Comparison of ENCODE assay signal across 16 cellular contexts in genomic region chr14:68211886-68212285, GRCh38.
DNase-seq lines count a peak whose midpoint lies in the region; ATAC-seq, FAIRE-seq and TF ChIP-seq lines count a peak whose summit lies in the region.
"Had no signal": no experiment of that assay in that cellular context is flagged by ENCODE, and none has a peak within 500 bp of the region (broad histone marks: within the 10 kb centered on the region; RNA-seq: fewer than 3 reads in every experiment).

No MANE protein-coding gene starts in this region.

- no peak for TF ChIP-seq POLR2A in spleen (IDR thresholded peaks at IDR 0.05)

- no peak overlapping the region for H3K4me2 ChIP-seq in hepatocyte

- no peaks in the 10 kb centered on the region for H3K9me2 ChIP-seq in hepatocyte (replicated peaks; ENCODE audit: insufficient read depth)

- no peaks in the 10 kb centered on the region for H3K27me3 ChIP-seq in SJCRH30
- no peaks in the 10 kb centered on the region for H3K27me3 ChIP-seq in hepatocyte
- no peaks in the 10 kb centered on the region for H3K27me3 ChIP-seq in spleen (replicated peaks in 1 of 7)
- H3K27me3 ChIP-seq: BLaER1, thyroid gland had no signal

- TF ChIP-seq CTCF in hepatocyte (IDR thresholded peaks at IDR 0.05; ENCODE audit: poor library complexity) (no peak), spleen (IDR thresholded peaks at IDR 0.05 in 8 of 11, conservative IDR thresholded peaks at IDR 0.05 in 3 of 11) (no peak), coronary artery (IDR thresholded peaks at IDR 0.05) (no peak)

- WGBS in hepatocyte (ENCODE audit: low lambda C conversion rate, missing lambda C conversion rate), result 85% methylated on average over 2 of the region's 2 CpGs
- 78 to 100% (median 83%) methylated on average over 2 of the region's 2 CpGs for WGBS in spleen, 5 donors

- intact Hi-C loops in spleen (cut with DNase I; ENCODE audit: low total_unique reads), result no loop called here

- no peaks in the 10 kb centered on the region for H3K9me3 ChIP-seq in SJCRH30 (replicated peaks)
- H3K9me3 ChIP-seq in hepatocyte (ENCODE audit: low read depth), result no peaks in the 10 kb centered on the region
- no peaks in the 10 kb centered on the region for H3K9me3 ChIP-seq in spleen
- H3K9me3 ChIP-seq: BLaER1, thyroid gland had no signal

- FAIRE-seq in GM19239 (lab: Jason Lieb, UNC), result peak; percentile 79

- no peak overlapping the region for H2AFZ ChIP-seq in hepatocyte
- H2AFZ ChIP-seq: parathyroid adenoma had no signal

- H3K4me1 ChIP-seq in SJCRH30, result peaks cover 18% of the 10 kb centered on the region
- H3K4me1 ChIP-seq in hepatocyte (ENCODE audit: insufficient read depth), result peaks cover 19% of the 10 kb centered on the region
- H3K4me1 ChIP-seq in spleen, result peaks cover 21 to 80% (median 41%) of the 10 kb centered on the region in 6 donors

- DNase-seq in GM19239 (ENCODE audit: insufficient read length, low spot score) (no peak), SJCRH30 (no peak), hepatocyte (ENCODE audit: low spot score) (no peak), spleen (no peak), coronary artery (ENCODE audit: low spot score) (no peak), SW480 (ENCODE audit: low spot score) (no peak)
- no peak for DNase-seq in effector CD4-positive, alpha-beta T cell
- DNase-seq: foreskin fibroblast, midbrain, NCI-H1930, NCI-H69, T1000, thyroid gland had no signal

- peak overlapping the region; percentile 88 for H3K27ac ChIP-seq in SJCRH30
- H3K27ac ChIP-seq in hepatocyte, result peak overlapping the region; percentile 78
- H3K27ac ChIP-seq in spleen, result peak overlapping the region in 7 of 8 donors; percentile 71 to 82 (median 77)
- peak overlapping the region in 1 of 2 donors; percentile 33 for H3K27ac ChIP-seq in coronary artery
- H3K27ac ChIP-seq: parathyroid adenoma had no signal

- no peaks in the 10 kb centered on the region for H3K79me2 ChIP-seq in hepatocyte
- H3K79me2 ChIP-seq: parathyroid adenoma had no signal

- H4K20me1 ChIP-seq in hepatocyte (ENCODE audit: insufficient read depth, poor library complexity, severe bottlenecking), result no peaks in the 10 kb centered on the region
- H4K20me1 ChIP-seq: BLaER1 had no signal

- H3K4me3 ChIP-seq in SJCRH30 (no peak overlapping the region), hepatocyte (no peak overlapping the region), spleen (no peak overlapping the region), coronary artery (no peak overlapping the region)
- H3K4me3 ChIP-seq: BLaER1, thyroid gland had no signal

- H3K36me3 ChIP-seq in SJCRH30 (no peaks in the 10 kb centered on the region), hepatocyte (replicated peaks; ENCODE audit: insufficient read depth, low read depth) (no peaks in the 10 kb centered on the region), spleen (no peaks in the 10 kb centered on the region)
- H3K36me3 ChIP-seq: BLaER1, thyroid gland had no signal

- no peak for ATAC-seq in GM21737 (IDR thresholded peaks at IDR 0.05; ENCODE audit: unreplicated experiment)
